Comparison of ENCODE assay signal across 8 cellular contexts in genomic region chr2:101308432-101309210, GRCh38. TPM values are rescaled to one million over a fixed set of nuclear protein-coding genes. Genes with fewer than 3 reads are reported as not detected.
DNase-seq lines count a peak whose midpoint lies in the region; ATAC-seq and TF ChIP-seq lines count a peak whose summit lies in the region.

TSS of gene RNF149 (minus strand) at chr2:101308701. CDS start at chr2:101308588, 113 bp downstream.

- H3K4me3 Mint-ChIP-seq in natural killer cell treated with Interleukin-12 subunit alpha and Interleukin-12 subunit beta and Interleukin-15 and Interleukin-18, amount 100 ng/mL, for 72 hours = peak within 1 kb of the TSS; percentile 96

- no peaks in the 10 kb centered on the region for H3K9me3 Mint-ChIP-seq in natural killer cell treated with Interleukin-12 subunit alpha and Interleukin-12 subunit beta and Interleukin-15 and Interleukin-18, amount 100 ng/mL, for 72 hours

- H3K27ac Mint-ChIP-seq in natural killer cell treated with Interleukin-12 subunit alpha and Interleukin-12 subunit beta and Interleukin-15 and Interleukin-18, amount 100 ng/mL, for 72 hours = peak within 1 kb of the TSS; percentile 95

- peaks cover 15% of the 10 kb centered on the region for H3K36me3 Mint-ChIP-seq in natural killer cell treated with Interleukin-12 subunit alpha and Interleukin-12 subunit beta and Interleukin-15 and Interleukin-18, amount 100 ng/mL, for 72 hours

- peak within 1 kb of the TSS; percentile 85 for H3K4me3 ChIP-seq in LNCaP clone FGC (ENCODE audit: low read depth, low read length)
- peak within 1 kb of the TSS; percentile 85 for H3K4me3 ChIP-seq in fibroblast of mammary gland (ENCODE audit: control insufficient read depth, low read depth, low read length)

- TF ChIP-seq CTCF in LNCaP clone FGC (IDR thresholded peaks at IDR 0.05; ENCODE audit: control insufficient read depth, extremely low read depth, insufficient read depth) (no peak), fibroblast of mammary gland (conservative IDR thresholded peaks at IDR 0.05; ENCODE audit: control insufficient read depth, insufficient read depth, low read depth, low read length) (no peak)

- no peaks in the 10 kb centered on the region for H3K27me3 Mint-ChIP-seq in natural killer cell treated with Interleukin-12 subunit alpha and Interleukin-12 subunit beta and Interleukin-15 and Interleukin-18, amount 100 ng/mL, for 72 hours

- ATAC-seq in natural killer cell treated with Interleukin-12 subunit alpha and Interleukin-12 subunit beta and Interleukin-15 and Interleukin-18, amount 100 ng/mL, for 72 hours = peak; percentile 85 to 89
- peak; percentile 73 for ATAC-seq in stimulated activated naive CD8-positive, alpha-beta T cell treated with anti-CD3 and anti-CD28 coated beads, Interleukin-15, Interleukin-2, amounts not matched to agents 100 U/mL and 50 U/mL, for 24 hours

- H3K4me1 Mint-ChIP-seq in natural killer cell treated with Interleukin-12 subunit alpha and Interleukin-12 subunit beta and Interleukin-15 and Interleukin-18, amount 100 ng/mL, for 72 hours (ENCODE audit: low read depth in 2 of 2) = peaks cover 62 to 68% of the 10 kb centered on the region in 2 donors

- DNase-seq in EH (ENCODE audit: low read depth) (peak; percentile 88), GOT3 (lab: John Stamatoyannopoulos, UW) (peak; percentile 72), LNCaP clone FGC (ENCODE audit: low read depth) (peak; percentile 52), RPMI8226 (peak; percentile 97), fibroblast of mammary gland (ENCODE audit: low read depth) (peak; percentile 85)
- peak; percentile 84 to 91 for DNase-seq in activated T-helper 1 cell treated with anti-CD3 and anti-CD28 coated beads, Interleukin-2, amount 50 U/mL, for 16 hours (ENCODE audit: low read depth in 1 of 2, low spot score in 1 of 2)
- peak; percentile 94 for DNase-seq in natural killer cell treated with Interleukin-12 subunit alpha and Interleukin-12 subunit beta and Interleukin-15 and Interleukin-18, amount 100 ng/mL, for 72 hours (ENCODE audit: low spot score)
- peak; percentile 96 for DNase-seq in stimulated activated naive CD8-positive, alpha-beta T cell treated with anti-CD3 and anti-CD28 coated beads, Interleukin-15, Interleukin-2, amounts not matched to agents 100 U/mL and 50 U/mL, for 24 hours

RNA-seq across cellular contexts. Expression of gene RNF149, which starts in this region (rescaled TPM):
- total RNA-seq in natural killer cell treated with Interleukin-12 subunit alpha and Interleukin-12 subunit beta and Interleukin-15 and Interleukin-18, amount 100 ng/mL, for 72 hours = 100 to 1,000 TPM in 1 of 2 donors, 10 to 100 TPM in 1; 85.6 to 123 TPM

Comparison
In these comparisons a context has a peak if more than half of its experiments do, and no peak if none do; other contexts are left out.
1. Peak in every context shown above with its lines: DNase-seq, ATAC-seq and H3K4me3 ChIP-seq.